In genomic region chr5:141968914-141969608, GRCh38 we compare ENCODE assay signal across 8 cellular contexts. TPM values are rescaled to one million over a fixed set of nuclear protein-coding genes. Genes with fewer than 3 reads are reported as not detected.
DNase-seq lines count a peak whose midpoint lies in the region; TF ChIP-seq lines count a peak whose summit lies in the region.

A gene with protein sequence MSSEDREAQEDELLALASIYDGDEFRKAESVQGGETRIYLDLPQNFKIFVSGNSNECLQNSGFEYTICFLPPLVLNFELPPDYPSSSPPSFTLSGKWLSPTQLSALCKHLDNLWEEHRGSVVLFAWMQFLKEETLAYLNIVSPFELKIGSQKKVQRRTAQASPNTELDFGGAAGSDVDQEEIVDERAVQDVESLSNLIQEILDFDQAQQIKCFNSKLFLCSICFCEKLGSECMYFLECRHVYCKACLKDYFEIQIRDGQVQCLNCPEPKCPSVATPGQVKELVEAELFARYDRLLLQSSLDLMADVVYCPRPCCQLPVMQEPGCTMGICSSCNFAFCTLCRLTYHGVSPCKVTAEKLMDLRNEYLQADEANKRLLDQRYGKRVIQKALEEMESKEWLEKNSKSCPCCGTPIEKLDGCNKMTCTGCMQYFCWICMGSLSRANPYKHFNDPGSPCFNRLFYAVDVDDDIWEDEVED (plus strand): TSS chr5:141969105. CDS start chr5:141973589, 4,484 bp downstream.

- H3K36me3 Mint-ChIP-seq in Calu3 (ENCODE audit: insufficient read depth, unreplicated experiment): peaks cover 31% of the 10 kb centered on the region

- intact Hi-C loops in Calu3 (cut with micrococcal nuclease; ENCODE audit: unreplicated experiment): no loop called here

- in situ Hi-C loops in endometrial microvascular endothelial cells (cut with HindIII; ENCODE audit: inconsistent ontology term, low pct_unique_long_range_greater_than_20kb, low sequenced_read_pairs): no loop called here

- H3K9ac ChIP-seq in NT2/D1 (ENCODE audit: insufficient read length, low read depth): peak within 1 kb of the TSS; percentile 95

- no peaks in the 10 kb centered on the region for H3K9me3 Mint-ChIP-seq in Calu3 (ENCODE audit: low read depth, unreplicated experiment)

- peak; percentile 97 for DNase-seq in Calu3
- DNase-seq in GM20000 (ENCODE audit: low spot score): peak; percentile 92
- peak; percentile 96 for DNase-seq in HT-29 (ENCODE audit: low spot score)
- peak; percentile 76 for DNase-seq in NT2/D1 (ENCODE audit: low read depth, low spot score)
- DNase-seq in activated CD8-positive, alpha-beta memory T cell treated with anti-CD3 and anti-CD28 coated beads, Interleukin-2, amount 50 U/mL, for 1 hour (ENCODE audit: extremely low read depth): peak; percentile 74
- DNase-seq in middle frontal gyrus (ENCODE audit: extremely low spot score, low spot score): peak; percentile 86
- peak; percentile 93 to 95 for DNase-seq in stimulated activated CD8-positive, alpha-beta memory T cell treated with anti-CD3 and anti-CD28 coated beads, Interleukin-2, amount 100 ng/mL, for 48 hours (ENCODE audit: low read depth in 2 of 2)

- no peaks in the 10 kb centered on the region for H3K27me3 Mint-ChIP-seq in Calu3 (ENCODE audit: unreplicated experiment)

- CTCF ChIA-PET in Calu3 (lab: Charles Lee): interaction anchor here (0.6 to 2.2 kb wide), 14 partner anchors 9 to 1359 kb away, joined by 3 to 20 read pairs (median 4); partner anchors contain the start of genes DELE1 and PCDH1

- H3K4me3 ChIP-seq in NT2/D1 (ENCODE audit: insufficient read length, low read depth): peak within 1 kb of the TSS; percentile 86

- H3K9me3 ChIP-seq in NT2/D1 (ENCODE audit: insufficient read depth, low read length): no peaks in the 10 kb centered on the region

- peak within 1 kb of the TSS; percentile 93 for H3K27ac Mint-ChIP-seq in Calu3 (ENCODE audit: unreplicated experiment)

- no peaks in the 10 kb centered on the region for H3K27me3 ChIP-seq in NT2/D1 (ENCODE audit: insufficient read depth, insufficient read length)

- peaks cover 2% of the 10 kb centered on the region for H3K4me1 ChIP-seq in NT2/D1 (ENCODE audit: insufficient read depth, insufficient read length)

- H3K4me3 Mint-ChIP-seq in Calu3 (ENCODE audit: low read depth, unreplicated experiment): peak within 1 kb of the TSS; percentile 99

- BruUV-seq in Calu3 (replicated peaks; lab: Mats Ljungman, UMichigan): TSS peak; percentile 69

- TF ChIP-seq CTCF in Calu3 (IDR thresholded peaks at IDR 0.05; ENCODE audit: unreplicated experiment): peak; percentile 98
- peak; percentile 88 for TF ChIP-seq CTCF in GM20000 (IDR thresholded peaks at IDR 0.05; ENCODE audit: extremely low read depth, missing control alignments)

- H3K4me1 Mint-ChIP-seq in Calu3 (ENCODE audit: low read depth, unreplicated experiment): peaks cover 35% of the 10 kb centered on the region

- H3K36me3 ChIP-seq in NT2/D1 (ENCODE audit: insufficient read depth, insufficient read length, low read length): peaks cover 26% of the 10 kb centered on the region

RNA-seq across cellular contexts. Expression of the gene that starts here (rescaled TPM):
- total RNA-seq in Calu3 (2022) (32.2 and 43.3 TPM in 2 replicates), endometrial microvascular endothelial cells (ENCODE audit: inconsistent ontology term) (56.1 TPM)
- total RNA-seq in HT-29 (2014; rRNA removed; shearing (Covaris generic)): 12.0 and 17.5 TPM in 2 replicates

Comparison
In these comparisons a context has a peak if more than half of its experiments do, and no peak if none do; other contexts are left out.
1. Peak in every context shown above with its lines: DNase-seq and H3K4me3 ChIP-seq.